In genomic region chr7:39073432-39073831, GRCh38 we compare ENCODE assay signal across 12 cellular contexts.
A peak's percentile ranks its signal among the peaks of the same experiment; 100 is the strongest.
DNase-seq lines count a peak whose midpoint lies in the region; ATAC-seq and TF ChIP-seq lines count a peak whose summit lies in the region.
"Had no signal": no experiment of that assay in that cellular context is flagged by ENCODE, and none has a peak within 500 bp of the region (broad histone marks: within the 10 kb centered on the region; RNA-seq: fewer than 3 reads in every experiment).

No MANE protein-coding gene starts in this region.

- no peaks in the 10 kb centered on the region for H3K4me1 Mint-ChIP-seq in MCF 10A (ENCODE audit: insufficient read depth, unreplicated experiment)

- TF ChIP-seq CTCF in hepatocyte (IDR thresholded peaks at IDR 0.05; ENCODE audit: poor library complexity) (no peak), MCF 10A (IDR thresholded peaks at IDR 0.05; ENCODE audit: unreplicated experiment) (no peak), testis (IDR thresholded peaks at IDR 0.05) (no peak)

- H3K9me2 ChIP-seq in hepatocyte (replicated peaks; ENCODE audit: insufficient read depth), result no peaks in the 10 kb centered on the region

- H4K20me1 ChIP-seq in hepatocyte (ENCODE audit: insufficient read depth, poor library complexity, severe bottlenecking), result no peaks in the 10 kb centered on the region

- H3K27ac Mint-ChIP-seq in MCF 10A (ENCODE audit: low read depth, unreplicated experiment), result no peak overlapping the region

- BruUV-seq in MCF 10A (replicated peaks; lab: Mats Ljungman, UMichigan), result no TSS peak

- CTCF ChIA-PET in MCF 10A (lab: Yijun Ruan, JAX), result interaction anchor here (0.6 to 2.3 kb wide), 2 partner anchors 9 to 1643 kb away, joined by 4 to 7 read pairs; no protein-coding TSS in a partner anchor

- H3K4me2 ChIP-seq in hepatocyte, result peak overlapping the region; percentile 50

- intact Hi-C loops in MCF 10A (cut with micrococcal nuclease) (loop anchor here (10.0 kb wide), 1 partner anchor 279 kb away; no protein-coding TSS in a partner anchor), testis (cut with DNase I; ENCODE audit: low total_unique reads) (no loop called here)

- TF ChIP-seq POLR2A in testis (IDR thresholded peaks at IDR 0.05), result no peak

- H3K4me3 ChIP-seq in hepatocyte, result no peak overlapping the region
- no peak overlapping the region for H3K4me3 ChIP-seq in testis
- H3K4me3 ChIP-seq: ovary had no signal

- peak overlapping the region; percentile 20 for H2AFZ ChIP-seq in hepatocyte

- H3K27me3 ChIP-seq in hepatocyte (no peaks in the 10 kb centered on the region), testis (no peaks in the 10 kb centered on the region)
- H3K27me3 ChIP-seq: ovary had no signal

- DNase-seq in HT-29 (ENCODE audit: low spot score), result peak; percentile 12
- DNase-seq in NCI-H748 (lab: John Stamatoyannopoulos, UW; ENCODE audit: unreplicated experiment), result peak; percentile 96
- DNase-seq in hepatocyte (ENCODE audit: low spot score), result peak; percentile 39
- DNase-seq in retina, result peak; percentile 74
- DNase-seq in stimulated activated naive CD8-positive, alpha-beta T cell treated with anti-CD3 and anti-CD28 coated beads, Interleukin-15, Interleukin-2, amounts not matched to agents 100 U/mL and 50 U/mL, for 24 hours, result no peak
- DNase-seq in MCF 10A (ENCODE audit: unreplicated experiment), result no peak
- DNase-seq in testis, result no peak
- DNase-seq: activated T-cell treated with anti-CD3 and anti-CD28 coated beads, Interleukin-2, amount 50 U/mL, for 4 hours; NCI-H526 treated with DMSO at 0.1 percent for 48 hours; ovary; T-helper 9 cell had no signal

- no peak for ATAC-seq in stimulated activated naive CD8-positive, alpha-beta T cell treated with anti-CD3 and anti-CD28 coated beads, Interleukin-15, Interleukin-2, amounts not matched to agents 100 U/mL and 50 U/mL, for 24 hours
- ATAC-seq in GM18519 (IDR thresholded peaks at IDR 0.05; ENCODE audit: low FRiP score, unreplicated experiment), result no peak
- ATAC-seq: activated T-cell treated with anti-CD3 and anti-CD28 coated beads, Interleukin-2, amount 50 U/mL, for 4 hours had no signal

- H3K9me3 Mint-ChIP-seq in MCF 10A (ENCODE audit: unreplicated experiment), result no peaks in the 10 kb centered on the region
- H3K9me3 Mint-ChIP-seq: activated T-cell treated with anti-CD3 and anti-CD28 coated beads, Interleukin-2, amount 50 U/mL, for 4 hours had no signal

- no peaks in the 10 kb centered on the region for H3K36me3 Mint-ChIP-seq in MCF 10A (ENCODE audit: insufficient read depth, unreplicated experiment)

- POLR2A ChIA-PET in MCF 10A (lab: Yijun Ruan, JAX), result no interaction called here

- H3K9me3 ChIP-seq in hepatocyte (ENCODE audit: low read depth) (no peaks in the 10 kb centered on the region), testis (no peaks in the 10 kb centered on the region)
- H3K9me3 ChIP-seq: ovary had no signal

- no peak overlapping the region for H3K27ac ChIP-seq in hepatocyte
- no peak overlapping the region for H3K27ac ChIP-seq in testis
- H3K27ac ChIP-seq: ovary had no signal

- H3K36me3 ChIP-seq in hepatocyte (replicated peaks; ENCODE audit: insufficient read depth, low read depth), result no peaks in the 10 kb centered on the region
- no peaks in the 10 kb centered on the region for H3K36me3 ChIP-seq in testis (ENCODE audit: low read depth, missing control alignments)
- H3K36me3 ChIP-seq: ovary had no signal

- 13% methylated on average over 8 of the region's 8 CpGs for WGBS in hepatocyte (ENCODE audit: low lambda C conversion rate, missing lambda C conversion rate)
- WGBS in testis, 2 donors, result 37 to 45% methylated on average over 8 of the region's 8 CpGs

- H3K27me3 Mint-ChIP-seq in MCF 10A (ENCODE audit: insufficient read depth, unreplicated experiment), result peaks cover 86% of the 10 kb centered on the region

- H3K4me1 ChIP-seq in hepatocyte (ENCODE audit: insufficient read depth) (peaks cover 7% of the 10 kb centered on the region), testis (no peaks in the 10 kb centered on the region)

- H3K79me2 ChIP-seq in hepatocyte, result no peaks in the 10 kb centered on the region

- no peak overlapping the region for H3K4me3 Mint-ChIP-seq in MCF 10A (ENCODE audit: unreplicated experiment)
- H3K4me3 Mint-ChIP-seq: activated T-cell treated with anti-CD3 and anti-CD28 coated beads, Interleukin-2, amount 50 U/mL, for 4 hours had no signal

Comparison
In these comparisons a context has a peak if more than half of its experiments do, and no peak if none do; other contexts are left out.
1. DNase-seq: peak in HT-29 (single experiment), NCI-H748 (single experiment), hepatocyte (single experiment) and retina (single experiment); none in stimulated activated naive CD8-positive, alpha-beta T cell treated with anti-CD3 and anti-CD28 coated beads, Interleukin-15, Interleukin-2, amounts not matched to agents 100 U/mL and 50 U/mL, for 24 hours (single experiment), MCF 10A (single experiment) and testis (single experiment).